In the genomic region with DNA sequence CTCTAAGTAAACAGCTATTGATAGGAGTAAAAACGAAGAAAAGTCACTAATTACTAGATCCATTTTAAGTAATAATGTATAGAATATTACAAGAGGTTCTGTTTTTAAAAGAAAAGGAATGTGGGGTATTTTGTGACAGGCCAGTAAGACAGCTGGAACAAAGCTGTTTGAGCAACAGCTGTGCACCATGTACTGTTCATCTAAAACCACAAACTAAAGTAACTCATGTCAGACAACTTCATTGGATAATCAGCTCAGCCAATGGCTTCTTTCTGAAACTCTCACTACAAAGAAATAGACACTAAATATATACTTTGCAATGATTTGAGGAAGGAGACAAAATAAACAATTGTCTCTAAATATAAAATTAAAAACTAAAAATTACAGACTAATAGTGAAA, we compare ENCODE assay signal across 10 cellular contexts. TPM values are rescaled to one million over a fixed set of nuclear protein-coding genes. Genes with fewer than 3 reads are reported as not detected.
A peak's percentile ranks its signal among the peaks of the same experiment; 100 is the strongest.
DNase-seq lines count a peak whose midpoint lies in the region; ATAC-seq and TF ChIP-seq lines count a peak whose summit lies in the region.
"Had no signal": no experiment of that assay in that cellular context is flagged by ENCODE, and none has a peak within 500 bp of the region (broad histone marks: within the 10 kb centered on the region; RNA-seq: fewer than 3 reads in every experiment).

No MANE protein-coding gene starts in this region.

- H3K4me3 Mint-ChIP-seq in activated T-cell treated with anti-CD3 and anti-CD28 coated beads, Interleukin-2, amount 50 U/mL, for 4 hours = no peak overlapping the region

- no peak for TF ChIP-seq CTCF in epithelial cell of esophagus (IDR thresholded peaks at IDR 0.05; ENCODE audit: insufficient read depth, low read depth, low read length, missing control alignments)
- no peak for TF ChIP-seq CTCF in omental fat pad (IDR thresholded peaks at IDR 0.05)

- ATAC-seq in GM21360 (IDR thresholded peaks at IDR 0.05; ENCODE audit: unreplicated experiment) = peak; percentile 65
- ATAC-seq in HG03354 (IDR thresholded peaks at IDR 0.05; ENCODE audit: poor library complexity, severe bottlenecking, unreplicated experiment) = peak; percentile 67
- no peak for ATAC-seq in activated T-cell treated with anti-CD3 and anti-CD28 coated beads, Interleukin-2, amount 50 U/mL, for 4 hours
- no peak for ATAC-seq in omental fat pad (ENCODE audit: low FRiP score)

- no peaks in the 10 kb centered on the region for H3K27me3 Mint-ChIP-seq in activated T-cell treated with anti-CD3 and anti-CD28 coated beads, Interleukin-2, amount 50 U/mL, for 4 hours (ENCODE audit: low read depth)

- peaks cover 47% of the 10 kb centered on the region for H3K4me1 Mint-ChIP-seq in activated T-cell treated with anti-CD3 and anti-CD28 coated beads, Interleukin-2, amount 50 U/mL, for 4 hours (ENCODE audit: low read depth)

- H3K9me3 Mint-ChIP-seq in activated T-cell treated with anti-CD3 and anti-CD28 coated beads, Interleukin-2, amount 50 U/mL, for 4 hours = peaks cover 17% of the 10 kb centered on the region

- no peak overlapping the region for H3K4me3 ChIP-seq in epithelial cell of esophagus (ENCODE audit: low read length)

- peak; percentile 32 for DNase-seq in AG08395 (ENCODE audit: low spot score)
- DNase-seq in epithelial cell of esophagus (ENCODE audit: low read depth) = peak; percentile 32
- no peak for DNase-seq in activated T-cell treated with anti-CD3 and anti-CD28 coated beads, Interleukin-2, amount 50 U/mL, for 4 hours
- DNase-seq in cortex of kidney (lab: John Stamatoyannopoulos, UW) = no peak
- DNase-seq in amygdala (lab: John Stamatoyannopoulos, UW) = no peak
- no peak for DNase-seq in omental fat pad (ENCODE audit: low spot score)
- DNase-seq: nucleus accumbens, SW 1271 had no signal

- H3K36me3 Mint-ChIP-seq in activated T-cell treated with anti-CD3 and anti-CD28 coated beads, Interleukin-2, amount 50 U/mL, for 4 hours (ENCODE audit: insufficient read depth) = peaks cover 16% of the 10 kb centered on the region

RNA-seq across cellular contexts. Expression of a gene that starts 16.1 kb away (rescaled TPM):
- 10 to 100 TPM; 49.2 to 56.9 (median 53.8) TPM for total RNA-seq in activated T-cell treated with anti-CD3 and anti-CD28 coated beads, Interleukin-2, amount 50 U/mL, for 4 hours
- 10 to 100 TPM; 33.9 to 80.3 (median 70.7) TPM for total RNA-seq in omental fat pad

Comparison
In these comparisons a context has a peak if more than half of its experiments do, and no peak if none do; other contexts are left out.
1. DNase-seq: peak in AG08395 (single experiment) and epithelial cell of esophagus (single experiment); none in activated T-cell treated with anti-CD3 and anti-CD28 coated beads, Interleukin-2, amount 50 U/mL, for 4 hours (single experiment), cortex of kidney (single experiment), amygdala (0 of 56) and omental fat pad (single experiment).
2. ATAC-seq: peak in GM21360 (single experiment) and HG03354 (single experiment); none in activated T-cell treated with anti-CD3 and anti-CD28 coated beads, Interleukin-2, amount 50 U/mL, for 4 hours (0 of 2) and omental fat pad (single experiment).